ENCODE assay signal across 8 cellular contexts in genomic region chr21:41953249-41953830, GRCh38. TPM values are rescaled to one million over a fixed set of nuclear protein-coding genes. Genes with fewer than 3 reads are reported as not detected.
DNase-seq lines count a peak whose midpoint lies in the region; ATAC-seq, FAIRE-seq and TF ChIP-seq lines count a peak whose summit lies in the region.

No MANE protein-coding gene starts in this region.

- DNase-seq in GM12878 (ENCODE audit: low read depth, low spot score) = no peak
- peak; percentile 63 for DNase-seq in left kidney (ENCODE audit: low read depth, low spot score)
- DNase-seq in suprapubic skin (ENCODE audit: low spot score in 2 of 2) = no peak
- no peak for DNase-seq in NCI-H345 treated with DMSO at 0.1 percent for 48 hours (lab: John Stamatoyannopoulos, UW; ENCODE audit: unreplicated experiment)
- no peak for DNase-seq in NCI-H1105 treated with DMSO at 0.1 percent for 48 hours (lab: John Stamatoyannopoulos, UW)

- H3K4me3 ChIP-seq in GM12878 = peak overlapping the region; percentile 78
- peak overlapping the region; percentile 64 for H3K4me3 ChIP-seq in suprapubic skin

- TF ChIP-seq POLR2A in GM12878 (IDR thresholded peaks at IDR 0.05; ENCODE audit: low read depth, low read length) (no peak), suprapubic skin (IDR thresholded peaks at IDR 0.05) (peak in 1 of 2 donors; percentile 7)

- no peak for TF ChIP-seq CTCF in GM12878 (IDR thresholded peaks at IDR 0.05 in 2 of 3, conservative IDR thresholded peaks at IDR 0.05 in 1 of 3; ENCODE audit: control insufficient read depth in 2 of 3, extremely low read depth in 1 of 3, insufficient read depth in 1 of 3, low read depth in 3 of 3, low read length in 3 of 3)
- no peak for TF ChIP-seq CTCF in suprapubic skin (IDR thresholded peaks at IDR 0.05)

- peak overlapping the region; percentile 48 for H3K27ac ChIP-seq in GM12878 (ENCODE audit: control insufficient read depth, insufficient read depth)
- H3K27ac ChIP-seq in suprapubic skin = peak overlapping the region; percentile 74

- TF ChIP-seq EP300 in GM12878 (IDR thresholded peaks at IDR 0.05; ENCODE audit: borderline replicate concordance in 1 of 2, control insufficient read depth in 1 of 2, low read depth in 2 of 2, low read length in 2 of 2) (no peak), suprapubic skin (IDR thresholded peaks at IDR 0.05) (no peak)

- ATAC-seq in GM18502 (IDR thresholded peaks at IDR 0.05; ENCODE audit: poor library complexity, unreplicated experiment) (peak; percentile 31), HG02970 (IDR thresholded peaks at IDR 0.05; ENCODE audit: low FRiP score, unreplicated experiment) (peak; percentile 17), GM12878 (peak; percentile 29), HG02571 (IDR thresholded peaks at IDR 0.05; ENCODE audit: unreplicated experiment) (no peak)

- H3K79me2 ChIP-seq in GM12878 (ENCODE audit: control insufficient read depth, insufficient read depth, low read length) = peaks cover 43% of the 10 kb centered on the region

- peak overlapping the region; percentile 93 for H3K4me2 ChIP-seq in GM12878 (ENCODE audit: control insufficient read depth, insufficient read depth)

- H3K4me1 ChIP-seq in GM12878 (ENCODE audit: control insufficient read depth, insufficient read depth, low read length) = peaks cover 37% of the 10 kb centered on the region
- H3K4me1 ChIP-seq in suprapubic skin = peaks cover 59% of the 10 kb centered on the region

- peak overlapping the region; percentile 73 for H3K9ac ChIP-seq in GM12878 (ENCODE audit: control insufficient read depth, insufficient read depth, low read length)

- H2AFZ ChIP-seq in GM12878 (ENCODE audit: control insufficient read depth, low read depth, low read length) = peak overlapping the region; percentile 48

- no peak for FAIRE-seq in GM12878 (lab: Jason Lieb, UNC)

- intact Hi-C loops in GM12878 (cut with micrococcal nuclease; ENCODE audit: unreplicated experiment) = loop anchor here (5.0 kb wide), 2 partner anchors 49 to 109 kb away; no protein-coding TSS in a partner anchor

- no TSS peak for BruUV-seq in GM12878 (replicated peaks; lab: Mats Ljungman, UMichigan)

- 1% methylated on average over 45 of the region's 67 CpGs for WGBS in GM12878 (ENCODE audit: insufficient coverage, insufficient replicate concordance, low lambda C conversion rate, missing lambda C conversion rate)
- WGBS in suprapubic skin = no CpG with 5 or more reads among the region's 67 CpGs

- no peak for TF ChIP-seq RAD21 in GM12878 (IDR thresholded peaks at IDR 0.05; ENCODE audit: insufficient read depth, low read depth, low read length)

- no peaks in the 10 kb centered on the region for H4K20me1 ChIP-seq in GM12878 (ENCODE audit: control insufficient read depth, insufficient read depth)

- POLR2A ChIA-PET in GM12878 (lab: Charles Lee) = interaction anchor here (1.0 to 1.3 kb wide), 3 partner anchors 24 to 30 kb away, joined by 3 to 7 read pairs (median 3); no protein-coding TSS in a partner anchor

- in situ Hi-C loops in GM12878 (cut with MboI) = no loop called here

- SMC1A ChIA-PET in GM12878 (lab: Charles Lee; ENCODE audit: uncharacterized antibody, unreplicated experiment) = interaction anchor here (0.9 to 2.1 kb wide), 7 partner anchors 25 to 164 kb away, joined by 3 to 25 read pairs (median 4); no protein-coding TSS in a partner anchor

- CTCF ChIA-PET in GM12878 (lab: Yijun Ruan, JAX) = interaction anchor here (1.7 kb wide), 2 partner anchors 30 to 154 kb away, joined by 4 read pairs; no protein-coding TSS in a partner anchor

- RAD21 ChIA-PET in GM12878 (lab: Charles Lee; ENCODE audit: unreplicated experiment) = interaction anchor here (0.6 to 2.0 kb wide), 3 partner anchors 27 to 387 kb away, joined by 3 to 7 read pairs (median 6); no protein-coding TSS in a partner anchor

- no peaks in the 10 kb centered on the region for H3K36me3 ChIP-seq in GM12878 (ENCODE audit: control insufficient read depth in 2 of 2, insufficient read depth in 2 of 2, low read length in 1 of 2)
- H3K36me3 ChIP-seq in suprapubic skin = no peaks in the 10 kb centered on the region

- H3K9me3 ChIP-seq in GM12878 (replicated peaks; ENCODE audit: control insufficient read depth, insufficient read depth, low read length) (no peaks in the 10 kb centered on the region), suprapubic skin (no peaks in the 10 kb centered on the region)

- H3K27me3 ChIP-seq in GM12878 (replicated peaks in 1 of 2; ENCODE audit: control insufficient read depth in 2 of 2, insufficient read depth in 2 of 2, low read length in 1 of 2) (no peaks in the 10 kb centered on the region), suprapubic skin (no peaks in the 10 kb centered on the region)

TF ChIP-seq in GM12878, 131 proteins besides CTCF, POLR2A, EP300 and RAD21 (continues in another document):
- TF ChIP-seq HDAC6 (IDR thresholded peaks at IDR 0.05; ENCODE audit: unreplicated experiment) (peak; percentile 89), NKRF (conservative IDR thresholded peaks at IDR 0.05) (peak; percentile 48; the same call in 1 of the 2 replicates), RAD51 (IDR thresholded peaks at IDR 0.05) (no peak), TCF7 (IDR thresholded peaks at IDR 0.05; ENCODE audit: borderline replicate concordance) (no peak), ESRRA (IDR thresholded peaks at IDR 0.05; ENCODE audit: low read length) (no peak), USF2 (IDR thresholded peaks at IDR 0.05; ENCODE audit: borderline replicate concordance, low read depth, low read length) (no peak)

RNA-seq across cellular contexts. Expression of gene C2CD2, which starts 0.5 kb away (rescaled TPM):
- total RNA-seq in GM12878 (2013; cell fraction: nucleolus; rRNA removed) = 193 and 225 TPM in 2 replicates
- total RNA-seq in GM12878 (2014; rRNA removed) (13.0 and 13.7 TPM in 2 replicates), GM12878 (2014; rRNA removed; fragmentation: Illumina TruSeq; extraction: Trizol) (8.3 and 10.9 TPM in 2 replicates), GM12878 (2021) (11.2 and 11.6 TPM in 2 replicates), suprapubic skin (10 to 100 TPM; 35.9 to 43.8 (median 38.9) TPM)
- polyA plus RNA-seq in GM12878 (2011; ENCODE audit: low read depth) = 4.4 TPM
- polyA plus RNA-seq in GM12878 (2011; rRNA removed) (26.9 and 30.9 TPM in 2 replicates), GM12878 (2014; fragmentation: Illumina TruSeq; extraction: Trizol) (8.8 and 9.3 TPM in 2 replicates), GM12878 (2014; fragmentation: Nextera tagmentation; extraction: Ambion mirVana) (1 to 10 TPM; 2.2 to 2.9 TPM), GM12878 (2014; rRNA removed) (9.9 and 11.1 TPM in 2 replicates), GM12878 (2016; fragmentation: Nextera tagmentation; extraction: Ambion mirVana) (1 to 10 TPM; 2.5 to 4.9 TPM)
- 22.6 and 26.7 TPM in 2 replicates for polyA plus RNA-seq in GM12878 (2011; cell fraction: cytosol; rRNA removed)
- polyA plus RNA-seq in GM12878 (2011; cell fraction: nucleus; rRNA removed) = 59.4 and 76.9 TPM in 2 replicates
- polyA plus RNA-seq in GM12878 (2012) = 7.7 and 13.4 TPM in 2 replicates
- 57.2 and 71.5 TPM in 2 replicates for polyA minus RNA-seq in GM12878 (2011; rRNA and poly(A)+ RNA removed)
- 9.8 and 11.5 TPM in 2 replicates for polyA minus RNA-seq in GM12878 (2011; cell fraction: cytosol; rRNA and poly(A)+ RNA removed)
- polyA minus RNA-seq in GM12878 (2011; cell fraction: nucleus; rRNA and poly(A)+ RNA removed) = 29.0 and 42.4 TPM in 2 replicates

RNA-seq across cellular contexts. Expression of gene ZBTB21, which starts 56.8 kb away (rescaled TPM):
- total RNA-seq in GM12878 (2013; cell fraction: nucleolus; rRNA removed) = 28.7 and 28.9 TPM in 2 replicates
- total RNA-seq in GM12878 (2014; rRNA removed) (8.5 and 9.8 TPM in 2 replicates), GM12878 (2014; rRNA removed; fragmentation: Illumina TruSeq; extraction: Trizol) (13.1 and 13.4 TPM in 2 replicates), GM12878 (2021) (17.9 and 21.6 TPM in 2 replicates), suprapubic skin (10 to 100 TPM; 24.5 to 39.1 (median 30.5) TPM)
- 6.1 TPM for polyA plus RNA-seq in GM12878 (2011; ENCODE audit: low read depth)
- polyA plus RNA-seq in GM12878 (2011; rRNA removed) (9.1 and 9.6 TPM in 2 replicates), GM12878 (2014; fragmentation: Illumina TruSeq; extraction: Trizol) (12.6 and 12.7 TPM in 2 replicates), GM12878 (2014; fragmentation: Nextera tagmentation; extraction: Ambion mirVana) (1 to 10 TPM; 1.8 to 2.3 TPM), GM12878 (2014; rRNA removed) (6.3 and 7.0 TPM in 2 replicates), GM12878 (2016; fragmentation: Nextera tagmentation; extraction: Ambion mirVana) (10 to 100 TPM; 11.3 to 13.9 TPM)
- polyA plus RNA-seq in GM12878 (2011; cell fraction: cytosol; rRNA removed) = 5.7 and 11.2 TPM in 2 replicates
- 12.9 and 18.3 TPM in 2 replicates for polyA plus RNA-seq in GM12878 (2011; cell fraction: nucleus; rRNA removed)
- 9.1 and 9.6 TPM in 2 replicates for polyA plus RNA-seq in GM12878 (2012)
- polyA minus RNA-seq in GM12878 (2011; rRNA and poly(A)+ RNA removed) = 14.7 and 15.7 TPM in 2 replicates
- polyA minus RNA-seq in GM12878 (2011; cell fraction: cytosol; rRNA and poly(A)+ RNA removed) = 6.4 and 8.6 TPM in 2 replicates
- 10.8 and 12.8 TPM in 2 replicates for polyA minus RNA-seq in GM12878 (2011; cell fraction: nucleus; rRNA and poly(A)+ RNA removed)
